9 cellular contexts compared by ENCODE assay signal in the genomic region with DNA sequence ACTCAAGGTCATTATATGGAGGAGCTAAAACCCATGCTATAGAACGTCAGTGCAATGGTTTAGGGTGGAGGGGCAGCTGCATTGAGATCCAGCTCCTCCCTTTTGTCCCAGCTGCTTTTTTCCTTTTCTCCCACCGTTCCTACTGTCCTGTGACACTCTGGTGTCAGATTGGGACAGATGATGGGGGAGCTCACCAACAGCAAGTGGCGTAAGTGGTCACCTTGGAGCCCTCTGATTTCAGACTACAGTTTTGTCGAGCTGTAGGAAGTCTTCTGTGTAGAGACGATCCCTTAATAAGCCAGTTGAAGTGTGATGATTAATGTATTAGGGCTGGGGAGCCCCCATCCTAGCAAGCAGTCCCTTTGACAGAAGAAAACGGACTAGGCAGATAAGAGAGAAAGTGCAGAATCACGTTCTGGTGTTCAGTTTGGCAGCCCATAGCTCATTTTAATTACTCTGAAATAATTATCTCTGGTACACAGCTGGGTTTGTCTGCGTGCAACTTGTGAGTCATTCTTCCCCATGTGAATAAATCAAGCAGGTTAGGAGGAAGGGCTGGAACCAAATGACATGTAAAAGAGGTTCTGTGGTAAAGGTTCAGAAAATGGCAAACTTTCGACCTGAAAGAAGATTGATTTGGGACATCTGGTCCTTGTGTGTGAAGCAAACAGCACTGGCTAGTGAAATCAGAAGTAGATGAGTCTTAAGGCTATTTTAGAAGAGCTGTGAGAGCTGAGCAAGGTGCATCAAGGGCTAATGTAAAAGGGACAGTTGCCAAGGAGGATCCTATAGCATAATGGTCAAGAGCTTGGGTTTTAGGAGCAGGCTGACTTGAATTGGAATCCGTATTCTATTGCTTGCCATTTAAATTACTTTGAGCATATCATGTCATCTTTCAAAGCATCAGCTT.
A peak's percentile ranks its signal among the peaks of the same experiment; 100 is the strongest.
DNase-seq lines count a peak whose midpoint lies in the region; ATAC-seq and TF ChIP-seq lines count a peak whose summit lies in the region.
"Had no signal": no experiment of that assay in that cellular context is flagged by ENCODE, and none has a peak within 500 bp of the region (broad histone marks: within the 10 kb centered on the region; RNA-seq: fewer than 3 reads in every experiment).

No MANE protein-coding gene starts in this region.

- no peak overlapping the region for H3K56ac ChIP-seq in mesendoderm (ENCODE audit: low read length)

- no peaks in the 10 kb centered on the region for H3K79me1 ChIP-seq in mesendoderm (ENCODE audit: low read length)

- H3K36me3 ChIP-seq in mesendoderm (ENCODE audit: control insufficient read depth, insufficient read depth, low read length) (no peaks in the 10 kb centered on the region), sigmoid colon (no peaks in the 10 kb centered on the region)

- TF ChIP-seq EP300 in sigmoid colon (IDR thresholded peaks at IDR 0.05), result no peak

- no peak for TF ChIP-seq CTCF in sigmoid colon (IDR thresholded peaks at IDR 0.05)

- H3K4me1 ChIP-seq in mesendoderm (ENCODE audit: control insufficient read depth, low read depth, low read length) (no peaks in the 10 kb centered on the region), sigmoid colon (no peaks in the 10 kb centered on the region)

- H3K27me3 ChIP-seq in mesendoderm (ENCODE audit: insufficient read depth, low read length, poor library complexity) (no peaks in the 10 kb centered on the region), sigmoid colon (no peaks in the 10 kb centered on the region)

- peak overlapping the region; percentile 71 for H3K23ac ChIP-seq in mesendoderm (ENCODE audit: low read length)

- no peak overlapping the region for H3K18ac ChIP-seq in mesendoderm (ENCODE audit: low read length)

- ATAC-seq in GM21723 (IDR thresholded peaks at IDR 0.05; ENCODE audit: unreplicated experiment) (peak; percentile 79), HG03565 (IDR thresholded peaks at IDR 0.05; ENCODE audit: unreplicated experiment) (peak; percentile 90)

- H4K5ac ChIP-seq in mesendoderm (ENCODE audit: low read length), result no peak overlapping the region

- H2BK15ac ChIP-seq in mesendoderm (replicated peaks; ENCODE audit: low read depth), result no peak overlapping the region

- no peaks in the 10 kb centered on the region for H3K79me2 ChIP-seq in mesendoderm (ENCODE audit: control insufficient read depth, insufficient read depth, low read length)

- H2AK5ac ChIP-seq in mesendoderm (ENCODE audit: low read length), result no peak overlapping the region

- no peak overlapping the region for H3K9ac ChIP-seq in mesendoderm (ENCODE audit: low read length)
- H3K9ac ChIP-seq: SK-N-SH had no signal

- no peak for TF ChIP-seq POLR2A in sigmoid colon (IDR thresholded peaks at IDR 0.05)

- no peak overlapping the region for H3K4ac ChIP-seq in mesendoderm (ENCODE audit: low read depth, low read length)

- H3K27ac ChIP-seq in mesendoderm (ENCODE audit: low read depth, low read length) (no peak overlapping the region), sigmoid colon (no peak overlapping the region)

- H3K9me3 ChIP-seq in sigmoid colon, result no peaks in the 10 kb centered on the region
- H3K9me3 ChIP-seq: SK-N-SH had no signal

- no peak overlapping the region for H2BK120ac ChIP-seq in mesendoderm (ENCODE audit: low read depth, low read length)

- DNase-seq in NCI-H1417 (lab: John Stamatoyannopoulos, UW), result peak in 2 of 3 experiments; percentile 4 to 45
- DNase-seq in NCI-H1417 treated with DMSO at 0.1 percent for 48 hours (lab: John Stamatoyannopoulos, UW), result no peak
- DNase-seq in mesendoderm, result no peak
- no peak for DNase-seq in DMS 273 (lab: John Stamatoyannopoulos, UW; ENCODE audit: unreplicated experiment)
- no peak for DNase-seq in sigmoid colon
- DNase-seq in glomerular visceral epithelial cell (ENCODE audit: extremely low spot score), result no peak
- DNase-seq: SK-N-SH had no signal

- H4K8ac ChIP-seq in mesendoderm (ENCODE audit: low read depth, low read length), result no peak overlapping the region

- no peak overlapping the region for H3K4me2 ChIP-seq in mesendoderm (ENCODE audit: low read length)
- H3K4me2 ChIP-seq: SK-N-SH had no signal

- intact Hi-C loops in sigmoid colon (cut with DNase I), result no loop called here

- H2BK5ac ChIP-seq in mesendoderm (ENCODE audit: low read length), result no peak overlapping the region

- H3K4me3 ChIP-seq in mesendoderm (ENCODE audit: low read length) (no peak overlapping the region), sigmoid colon (no peak overlapping the region)

- WGBS in mesendoderm (ENCODE audit: extremely low coverage, insufficient coverage, low lambda C conversion rate), result no CpG with 5 or more reads among the region's 10 CpGs
- 38 to 66% methylated on average over 10 of the region's 10 CpGs for WGBS in sigmoid colon, 2 donors

Comparison
In these comparisons a context has a peak if more than half of its experiments do, and no peak if none do; other contexts are left out.
1. DNase-seq: peak in NCI-H1417 (2 of 3); none in NCI-H1417 treated with DMSO at 0.1 percent for 48 hours (single experiment), mesendoderm (single experiment), DMS 273 (single experiment), sigmoid colon (single experiment) and glomerular visceral epithelial cell (single experiment).